Comparison of ENCODE assay signal across 7 cellular contexts in the genomic region with DNA sequence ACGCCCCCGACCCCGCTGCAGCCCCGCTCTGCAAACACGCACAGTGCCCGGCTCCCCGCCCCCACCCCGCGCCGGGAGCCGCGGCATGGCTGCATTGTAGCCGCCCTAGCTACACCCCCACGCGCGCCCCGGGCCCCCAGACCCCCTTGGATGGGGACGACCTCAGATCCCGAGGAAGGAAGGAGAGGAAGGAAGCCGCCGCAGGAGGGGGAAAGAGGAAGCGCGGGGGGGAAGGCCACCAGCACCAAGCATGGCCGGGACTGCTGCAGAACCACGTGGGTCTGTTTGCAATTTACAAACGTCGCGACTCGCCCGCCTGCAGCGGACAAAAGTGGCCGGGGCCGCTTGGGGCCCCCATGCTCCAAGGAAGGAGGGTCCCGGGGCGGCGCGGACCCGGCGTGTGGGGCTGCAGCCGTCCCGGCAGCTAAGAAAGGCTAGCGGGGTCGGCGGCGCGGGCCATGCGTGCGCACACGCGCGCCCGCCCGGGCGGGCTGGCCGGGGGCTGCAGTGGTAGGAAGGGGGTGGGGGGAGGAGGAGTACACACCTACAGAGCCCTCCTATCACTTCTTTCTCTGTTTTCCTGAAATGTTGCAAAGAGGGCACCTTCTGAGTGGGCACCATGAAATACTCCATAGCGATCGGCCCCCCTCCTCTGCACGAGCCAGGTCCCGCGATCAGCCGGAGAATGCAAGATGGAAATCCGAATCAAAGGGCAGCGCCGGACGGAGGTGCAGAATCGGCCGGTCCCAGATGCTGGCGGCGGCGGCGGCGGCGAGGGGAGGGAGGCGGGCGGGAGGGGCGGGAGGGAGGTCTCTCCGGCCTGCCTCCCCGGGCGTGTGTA. TPM values are rescaled to one million over a fixed set of nuclear protein-coding genes. Genes with fewer than 3 reads are reported as not detected.
DNase-seq lines count a peak whose midpoint lies in the region; ATAC-seq and TF ChIP-seq lines count a peak whose summit lies in the region.

No MANE protein-coding gene starts in this region.

- peaks cover 13% of the 10 kb centered on the region for H3K4me1 Mint-ChIP-seq in activated CD8-positive, alpha-beta T cell treated with anti-CD3 and anti-CD28 coated beads for 36 hours (ENCODE audit: low read depth)
- H3K4me1 Mint-ChIP-seq in naive thymus-derived CD4-positive, alpha-beta T cell = peaks cover 7 to 22% (median 14%) of the 10 kb centered on the region in 7 donors

- peaks cover 38% of the 10 kb centered on the region for H3K79me2 ChIP-seq in Loucy (ENCODE audit: insufficient read depth, low read length)

- intact Hi-C loops in activated CD8-positive, alpha-beta T cell treated with anti-CD3 and anti-CD28 coated beads for 36 hours (cut with micrococcal nuclease) = no loop called here
- intact Hi-C loops in naive thymus-derived CD4-positive, alpha-beta T cell (cut with micrococcal nuclease) = loop anchor here in 1 of 2 donors (5.0 to 10.0 kb wide), 2 partner anchors 265 to 462 kb away; a partner anchor contains a TSS

- H3K9me3 ChIP-seq in Loucy (ENCODE audit: insufficient read depth, low read depth, low read length) = no peaks in the 10 kb centered on the region
- no peaks in the 10 kb centered on the region for H3K9me3 ChIP-seq in naive thymus-derived CD4-positive, alpha-beta T cell (ENCODE audit: control insufficient read depth in 2 of 3, low read length in 3 of 3)

- peak overlapping the region; percentile 59 for H3K27ac ChIP-seq in naive thymus-derived CD4-positive, alpha-beta T cell (ENCODE audit: low read depth, low read length)

- H3K4me2 ChIP-seq in Loucy (ENCODE audit: low read depth, low read length, poor library complexity, severe bottlenecking) = peak overlapping the region; percentile 53

- H4K20me1 ChIP-seq in Loucy (ENCODE audit: insufficient read depth, low read length, poor library complexity, severe bottlenecking) = peaks cover 4% of the 10 kb centered on the region

- peak overlapping the region; percentile 99 for H3K9ac ChIP-seq in Loucy (ENCODE audit: low read depth, low read length, poor library complexity, severe bottlenecking)

- peaks cover 9% of the 10 kb centered on the region for H3K36me3 Mint-ChIP-seq in activated CD8-positive, alpha-beta T cell treated with anti-CD3 and anti-CD28 coated beads for 36 hours (ENCODE audit: low read depth)
- H3K36me3 Mint-ChIP-seq in naive thymus-derived CD4-positive, alpha-beta T cell = peaks cover 0 to 5% (median 0%) of the 10 kb centered on the region in 5 donors

- H2AFZ ChIP-seq in Loucy (ENCODE audit: low read length) = no peak overlapping the region

- H3K36me3 ChIP-seq in Loucy (ENCODE audit: insufficient read depth, low read length) = no peaks in the 10 kb centered on the region
- peaks cover 0 to 5% (median 0%) of the 10 kb centered on the region in 3 experiments for H3K36me3 ChIP-seq in naive thymus-derived CD4-positive, alpha-beta T cell (ENCODE audit: control insufficient read depth in 2 of 3, insufficient read depth in 3 of 3, low read length in 3 of 3)

- peak; percentile 6 for ATAC-seq in GM19463 (IDR thresholded peaks at IDR 0.05; ENCODE audit: unreplicated experiment)
- peak; percentile 6 for ATAC-seq in activated CD8-positive, alpha-beta T cell treated with anti-CD3 and anti-CD28 coated beads for 36 hours
- peak; percentile 36 for ATAC-seq in naive thymus-derived CD4-positive, alpha-beta T cell
- no peak for ATAC-seq in GM21390 (IDR thresholded peaks at IDR 0.05; ENCODE audit: unreplicated experiment)

- H3K27me3 Mint-ChIP-seq in activated CD8-positive, alpha-beta T cell treated with anti-CD3 and anti-CD28 coated beads for 36 hours = no peaks in the 10 kb centered on the region
- H3K27me3 Mint-ChIP-seq in naive thymus-derived CD4-positive, alpha-beta T cell = no peaks in the 10 kb centered on the region

- peaks cover 4% of the 10 kb centered on the region for H3K4me1 ChIP-seq in Loucy (ENCODE audit: insufficient read depth, low read length, poor library complexity, severe bottlenecking)
- H3K4me1 ChIP-seq in naive thymus-derived CD4-positive, alpha-beta T cell (ENCODE audit: control insufficient read depth in 2 of 2, insufficient read depth in 2 of 2, low read length in 2 of 2) = peaks cover 5 to 13% of the 10 kb centered on the region in 2 donors

- CTCF ChIA-PET in activated CD8-positive, alpha-beta T cell treated with anti-CD3 and anti-CD28 coated beads for 36 hours (lab: Charles Lee) = interaction anchor here (0.9 to 4.3 kb wide), 12 partner anchors 10 to 289 kb away, joined by 3 to 29 read pairs (median 4); a partner anchor contains a TSS
- CTCF ChIA-PET in naive thymus-derived CD4-positive, alpha-beta T cell (lab: Charles Lee) = interaction anchor here (0.9 to 5.6 kb wide), 3 partner anchors 18 to 87 kb away, joined by 3 to 39 read pairs (median 3); no protein-coding TSS in a partner anchor

- H3K9me2 ChIP-seq in Loucy (replicated peaks; ENCODE audit: low read depth, low read length) = no peaks in the 10 kb centered on the region

- peak overlapping the region; percentile 86 for H3K27ac Mint-ChIP-seq in activated CD8-positive, alpha-beta T cell treated with anti-CD3 and anti-CD28 coated beads for 36 hours
- peak overlapping the region; percentile 83 to 98 (median 97) for H3K27ac Mint-ChIP-seq in naive thymus-derived CD4-positive, alpha-beta T cell

- peak overlapping the region; percentile 95 for H3K4me3 ChIP-seq in Loucy (ENCODE audit: low read length, poor library complexity, severe bottlenecking)
- peak overlapping the region; percentile 83 for H3K4me3 ChIP-seq in fibroblast of pulmonary artery (replicated peaks; ENCODE audit: low read depth, low read length)
- H3K4me3 ChIP-seq in naive thymus-derived CD4-positive, alpha-beta T cell (ENCODE audit: low read length) = peak overlapping the region; percentile 99

- H3K9me3 Mint-ChIP-seq in activated CD8-positive, alpha-beta T cell treated with anti-CD3 and anti-CD28 coated beads for 36 hours = no peaks in the 10 kb centered on the region
- H3K9me3 Mint-ChIP-seq in naive thymus-derived CD4-positive, alpha-beta T cell = peaks cover 0 to 7% (median 0%) of the 10 kb centered on the region in 11 donors

- peak overlapping the region; percentile 86 for H3K4me3 Mint-ChIP-seq in activated CD8-positive, alpha-beta T cell treated with anti-CD3 and anti-CD28 coated beads for 36 hours
- H3K4me3 Mint-ChIP-seq in naive thymus-derived CD4-positive, alpha-beta T cell = peak overlapping the region; percentile 88 to 99 (median 94)

- TF ChIP-seq CTCF in Loucy (conservative IDR thresholded peaks at IDR 0.05; ENCODE audit: low read length) (no peak; the same call in 1 of the 2 replicates), fibroblast of pulmonary artery (IDR thresholded peaks at IDR 0.05; ENCODE audit: low read length, missing control alignments) (no peak)
- TF ChIP-seq CTCF in activated CD8-positive, alpha-beta T cell treated with anti-CD3 and anti-CD28 coated beads for 36 hours (IDR thresholded peaks at IDR 0.05) = no peak

- no peaks in the 10 kb centered on the region for H3F3A ChIP-seq in Loucy (ENCODE audit: low read depth)

- POLR2A ChIA-PET in activated CD8-positive, alpha-beta T cell treated with anti-CD3 and anti-CD28 coated beads for 36 hours (lab: Charles Lee) = interaction anchor here (0.6 to 9.4 kb wide), 14 partner anchors 11 to 202 kb away, joined by 3 to 78 read pairs (median 6); a partner anchor contains a TSS
- POLR2A ChIA-PET in naive thymus-derived CD4-positive, alpha-beta T cell (lab: Charles Lee) = interaction anchor here (0.6 to 3.9 kb wide), 19 partner anchors 8 to 394 kb away, joined by 3 to 65 read pairs (median 5); a partner anchor contains a TSS

- peak; percentile 11 for DNase-seq in DMS79 (lab: John Stamatoyannopoulos, UW)
- DNase-seq in activated CD8-positive, alpha-beta T cell treated with anti-CD3 and anti-CD28 coated beads for 36 hours = no peak
- no peak for DNase-seq in fibroblast of pulmonary artery (ENCODE audit: low read depth)
- peak in 7 of 9 donors; percentile 41 to 62 (median 57) for DNase-seq in naive thymus-derived CD4-positive, alpha-beta T cell

- no peaks in the 10 kb centered on the region for H3K27me3 ChIP-seq in Loucy (ENCODE audit: insufficient read depth, low read length, poor library complexity, severe bottlenecking)
- no peaks in the 10 kb centered on the region for H3K27me3 ChIP-seq in naive thymus-derived CD4-positive, alpha-beta T cell (ENCODE audit: control insufficient read depth in 2 of 2, insufficient read depth in 2 of 2, low read length in 2 of 2)

RNA-seq across cellular contexts. Expression of a gene that starts 0.5 kb away (rescaled TPM):
- total RNA-seq in activated CD8-positive, alpha-beta T cell treated with anti-CD3 and anti-CD28 coated beads for 36 hours = 10 to 100 TPM; 34.6 to 36.6 TPM
- 10 to 100 TPM; 14.9 to 35.8 (median 25.3) TPM for total RNA-seq in naive thymus-derived CD4-positive, alpha-beta T cell
- polyA plus RNA-seq in naive thymus-derived CD4-positive, alpha-beta T cell = 1 to 10 TPM; 1.3 to 2.1 TPM

RNA-seq across cellular contexts. Expression of a gene that starts 30.5 kb away (rescaled TPM):
- not detected for total RNA-seq in activated CD8-positive, alpha-beta T cell treated with anti-CD3 and anti-CD28 coated beads for 36 hours
- total RNA-seq in naive thymus-derived CD4-positive, alpha-beta T cell = not detected
- not detected for polyA plus RNA-seq in naive thymus-derived CD4-positive, alpha-beta T cell

RNA-seq across cellular contexts. Expression of a gene that starts 43.5 kb away (rescaled TPM):
- total RNA-seq in activated CD8-positive, alpha-beta T cell treated with anti-CD3 and anti-CD28 coated beads for 36 hours = under 1 TPM; 0.49 to 0.77 TPM
- total RNA-seq in naive thymus-derived CD4-positive, alpha-beta T cell = under 1 TPM in 1 of 5 experiments, not detected in 4; 0.53 TPM
- polyA plus RNA-seq in naive thymus-derived CD4-positive, alpha-beta T cell = not detected

Comparison
In these comparisons a context has a peak if more than half of its experiments do, and no peak if none do; other contexts are left out.
1. DNase-seq: peak in DMS79 (single experiment) and naive thymus-derived CD4-positive, alpha-beta T cell (7 of 9); none in activated CD8-positive, alpha-beta T cell treated with anti-CD3 and anti-CD28 coated beads for 36 hours (single experiment) and fibroblast of pulmonary artery (single experiment).
2. Peak in every context shown above with its lines, with median percentiles within 50 percentile points of each other: H3K4me3 ChIP-seq.